In genomic region chr1:1239247-1239623, GRCh38 we compare ENCODE assay signal across 4 cellular contexts.
TF ChIP-seq lines count a peak whose summit lies in the region.

No MANE protein-coding gene starts in this region.

TF ChIP-seq in SK-N-SH, 30 proteins besides CTCF, POLR2A, EP300 and RAD21:
- TF ChIP-seq USF2 (IDR thresholded peaks at IDR 0.05; ENCODE audit: borderline replicate concordance, low read depth, low read length) (no peak), MEF2A (IDR thresholded peaks at IDR 0.05; ENCODE audit: borderline replicate concordance, low read depth) (no peak), ELF1 (IDR thresholded peaks at IDR 0.05) (no peak), TCF12 (IDR thresholded peaks at IDR 0.05) (no peak), YY1 (IDR thresholded peaks at IDR 0.05; ENCODE audit: low read depth) (no peak), RXRA (IDR thresholded peaks at IDR 0.05; ENCODE audit: borderline replicate concordance, low read depth) (no peak), NFIC (IDR thresholded peaks at IDR 0.05; ENCODE audit: borderline replicate concordance) (no peak), POLR2AphosphoS5 (IDR thresholded peaks at IDR 0.05; ENCODE audit: low read depth, low read length) (no peak), RCOR1 (IDR thresholded peaks at IDR 0.05; ENCODE audit: low read length) (no peak), EZH2phosphoT487 (IDR thresholded peaks at IDR 0.05; ENCODE audit: borderline replicate concordance, low read depth) (no peak), FOXM1 (IDR thresholded peaks at IDR 0.05; ENCODE audit: low read depth) (no peak), SIN3A (IDR thresholded peaks at IDR 0.05; ENCODE audit: borderline replicate concordance, low read depth, low read length) (no peak), RFX5 (IDR thresholded peaks at IDR 0.05; ENCODE audit: low read length) (no peak), FOXJ3 (CRISPR knock-in tag; IDR thresholded peaks at IDR 0.05) (no peak), IRF3 (IDR thresholded peaks at IDR 0.05; ENCODE audit: low read depth, low read length) (no peak), TEAD4 (IDR thresholded peaks at IDR 0.05; ENCODE audit: borderline replicate concordance, insufficient read depth) (no peak), GABPA (IDR thresholded peaks at IDR 0.05; ENCODE audit: low read depth) (no peak), SMC3 (IDR thresholded peaks at IDR 0.05; ENCODE audit: low read depth, low read length) (no peak)

TF ChIP-seq in SK-N-SH treated with all-trans-retinoic acid at 6 μM for 48 hours, 23 proteins besides CTCF, POLR2A, EP300 and RAD21:
- TF ChIP-seq ARNTL (CRISPR knock-in tag; IDR thresholded peaks at IDR 0.05; ENCODE audit: borderline replicate concordance, low read depth) (no peak), ESRRG (CRISPR knock-in tag; IDR thresholded peaks at IDR 0.05) (no peak), ZNF565 (CRISPR knock-in tag; conservative IDR thresholded peaks at IDR 0.05; ENCODE audit: low read depth) (no peak), PPARA (CRISPR knock-in tag; IDR thresholded peaks at IDR 0.05; ENCODE audit: borderline replicate concordance) (no peak), GLIS3 (CRISPR knock-in tag; IDR thresholded peaks at IDR 0.05) (no peak), TCF4 (CRISPR knock-in tag; IDR thresholded peaks at IDR 0.05; ENCODE audit: borderline replicate concordance) (no peak), ZC3H10 (CRISPR knock-in tag; IDR thresholded peaks at IDR 0.05) (no peak), ZNF70 (CRISPR knock-in tag; IDR thresholded peaks at IDR 0.05) (no peak), ZNF8 (CRISPR knock-in tag; IDR thresholded peaks at IDR 0.05) (no peak), TOX (CRISPR knock-in tag; IDR thresholded peaks at IDR 0.05; ENCODE audit: borderline replicate concordance) (no peak)

TF ChIP-seq in IMR-90, 13 proteins besides CTCF, POLR2A, EP300 and RAD21:
- TF ChIP-seq ELK1 (IDR thresholded peaks at IDR 0.05; ENCODE audit: borderline replicate concordance, low read depth, low read length) (no peak), SMC3 (IDR thresholded peaks at IDR 0.05; ENCODE audit: low read depth, low read length) (no peak), BHLHE40 (IDR thresholded peaks at IDR 0.05; ENCODE audit: low read depth, low read length) (no peak), MAFK (IDR thresholded peaks at IDR 0.05; ENCODE audit: low read depth, low read length) (no peak), NFE2L2 (IDR thresholded peaks at IDR 0.05; ENCODE audit: low read depth, low read length) (no peak), FOS (IDR thresholded peaks at IDR 0.05; ENCODE audit: low read depth, low read length) (no peak), RFX5 (IDR thresholded peaks at IDR 0.05; ENCODE audit: low read depth, low read length) (no peak), RCOR1 (IDR thresholded peaks at IDR 0.05; ENCODE audit: insufficient replicate concordance, low read length) (no peak), MAZ (IDR thresholded peaks at IDR 0.05; ENCODE audit: borderline replicate concordance, low read depth, low read length) (no peak), MXI1 (IDR thresholded peaks at IDR 0.05; ENCODE audit: borderline replicate concordance, low read depth, low read length) (no peak), CHD1 (IDR thresholded peaks at IDR 0.05; ENCODE audit: low read depth, low read length) (no peak)
TF ChIP-seq in IMR-90: peak in this region for 0.

TF ChIP-seq in K562, 482 proteins besides CTCF, POLR2A, EP300 and RAD21:
- TF ChIP-seq ZNF165 (CRISPR knock-in tag; IDR thresholded peaks at IDR 0.05; ENCODE audit: borderline replicate concordance) (no peak), IRF2 (CRISPR knock-in tag; IDR thresholded peaks at IDR 0.05) (no peak), TGIF2 (CRISPR knock-in tag; IDR thresholded peaks at IDR 0.05) (peak; percentile 33; the same call in 1 of the 2 replicates), POLR2G (IDR thresholded peaks at IDR 0.05; ENCODE audit: low read depth, low read length) (0 out of 2 replicates have a peak, but pooled peaks have one; percentile 14)
TF ChIP-seq in K562: peak in this region for 2.
